Comparison of ENCODE assay signal across 11 cellular contexts in genomic region chr19:19259741-19260140, GRCh38. TPM values are rescaled to one million over a fixed set of nuclear protein-coding genes. Genes with fewer than 3 reads are reported as not detected.
DNase-seq lines count a peak whose midpoint lies in the region; ATAC-seq and TF ChIP-seq lines count a peak whose summit lies in the region.
"Had no signal": no experiment of that assay in that cellular context is flagged by ENCODE, and none has a peak within 500 bp of the region (broad histone marks: within the 10 kb centered on the region; RNA-seq: fewer than 3 reads in every experiment).

No MANE protein-coding gene starts in this region.

- TF ChIP-seq CTCF in BE2C (IDR thresholded peaks at IDR 0.05; ENCODE audit: low read depth, low read length) (no peak), HFF-Myc (IDR thresholded peaks at IDR 0.05; ENCODE audit: low read depth, low read length, missing control alignments) (no peak), GM10248 (IDR thresholded peaks at IDR 0.05; ENCODE audit: control extremely low read depth, extremely low read depth, low read depth, missing control alignments) (no peak)

- peak; percentile 74 for DNase-seq in BE2C
- DNase-seq in HFF-Myc (ENCODE audit: extremely low read depth, low read depth), result peak; percentile 10
- peak; percentile 45 for DNase-seq in RPMI7951 (ENCODE audit: low read depth)
- DNase-seq in glomerular visceral epithelial cell (ENCODE audit: extremely low spot score), result peak; percentile 21
- no peak for DNase-seq in stimulated activated CD4-positive, alpha-beta T cell treated with anti-CD3 and anti-CD28 coated beads, Interleukin-2, amount 100 ng/mL, for 24 hours
- DNase-seq in NCI-H2107 treated with DMSO at 0.1 percent for 48 hours (lab: John Stamatoyannopoulos, UW; ENCODE audit: unreplicated experiment), result no peak
- DNase-seq in GM10248 (ENCODE audit: extremely low spot score), result no peak
- DNase-seq: activated naive CD8-positive, alpha-beta T cell treated with anti-CD3 and anti-CD28 coated beads, Interleukin-2, amount 10 ng/mL, durations not matched to agents 7 days and 5 days had no signal

- CTCF ChIA-PET in GM10248 (lab: Yijun Ruan, JAX), result interaction anchor here (2.5 kb wide), 1 partner anchor 35 kb away, joined by 7 read pairs; no protein-coding TSS in a partner anchor

- H3K4me3 ChIP-seq in BE2C (ENCODE audit: low read depth, low read length), result no peak overlapping the region
- H3K4me3 ChIP-seq in HFF-Myc (replicated peaks; ENCODE audit: low read depth, low read length), result no peak overlapping the region

- no peaks in the 10 kb centered on the region for H3K36me3 ChIP-seq in BE2C

- POLR2A ChIA-PET in GM10248 (lab: Yijun Ruan, JAX), result no interaction called here

- H3K4me1 ChIP-seq in BE2C, result peaks cover 6% of the 10 kb centered on the region; the same call in 1 of the 2 replicates

- no peak for ATAC-seq in HG03045 (IDR thresholded peaks at IDR 0.05; ENCODE audit: unreplicated experiment)

- peaks cover 5% of the 10 kb centered on the region for H3K9me3 ChIP-seq in BE2C

- H3K27me3 ChIP-seq in BE2C, result peaks cover 23% of the 10 kb centered on the region

RNA-seq across cellular contexts. Expression of gene TM6SF2, which starts 13.4 kb away (rescaled TPM):
- 1.9 TPM for polyA plus RNA-seq in BE2C (2012; ENCODE audit: insufficient read depth, insufficient read length, low read depth)
- 0.29 TPM in 1 of 2 replicates, not detected in the other for total RNA-seq in RPMI7951 (2014; rRNA removed; shearing (Covaris generic))
- total RNA-seq: activated naive CD8-positive, alpha-beta T cell treated with anti-CD3 and anti-CD28 coated beads, Interleukin-2, amount 10 ng/mL, durations not matched to agents 7 days and 5 days had no signal

RNA-seq across cellular contexts. Expression of gene NCAN, which starts 48.0 kb away (rescaled TPM):
- 0.06 TPM for polyA plus RNA-seq in BE2C (2012; ENCODE audit: insufficient read depth, insufficient read length, low read depth)
- total RNA-seq in RPMI7951 (2014; rRNA removed; shearing (Covaris generic)), result 0.12 TPM in 1 of 2 replicates, not detected in the other
- total RNA-seq: activated naive CD8-positive, alpha-beta T cell treated with anti-CD3 and anti-CD28 coated beads, Interleukin-2, amount 10 ng/mL, durations not matched to agents 7 days and 5 days; LHCN-M2; lower leg skin had no signal

RNA-seq across cellular contexts. Expression of gene NR2C2AP, which starts 56.5 kb away (rescaled TPM):
- polyA plus RNA-seq in BE2C (2012; ENCODE audit: insufficient read depth, insufficient read length, low read depth), result 41.1 TPM
- 20.4 and 31.0 TPM in 2 replicates for total RNA-seq in RPMI7951 (2014; rRNA removed; shearing (Covaris generic))

Comparison
In these comparisons a context has a peak if more than half of its experiments do, and no peak if none do; other contexts are left out.
1. DNase-seq: peak in BE2C (single experiment), HFF-Myc (single experiment), RPMI7951 (single experiment) and glomerular visceral epithelial cell (single experiment); none in stimulated activated CD4-positive, alpha-beta T cell treated with anti-CD3 and anti-CD28 coated beads, Interleukin-2, amount 100 ng/mL, for 24 hours (0 of 2), NCI-H2107 treated with DMSO at 0.1 percent for 48 hours (single experiment) and GM10248 (single experiment).